ENCODE assay signal across 1 cellular context in the genomic region with DNA sequence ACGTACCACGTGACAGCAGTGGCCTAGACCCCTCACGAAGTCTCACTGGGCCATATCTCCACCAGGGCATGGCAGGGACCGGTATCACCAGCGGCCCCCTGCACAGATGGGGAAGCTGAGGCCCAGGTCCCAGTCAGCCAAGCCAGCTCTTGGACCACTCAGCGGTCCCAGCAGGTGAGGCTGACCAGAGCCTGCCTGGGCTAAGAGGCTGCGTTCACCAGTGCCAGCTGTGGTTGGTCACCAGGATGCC.
TF ChIP-seq lines count a peak whose summit lies in the region.

No MANE protein-coding gene starts in this region.

TF ChIP-seq in GM12878, 131 proteins besides CTCF, POLR2A, EP300 and RAD21:
- TF ChIP-seq ZNF217 (IDR thresholded peaks at IDR 0.05) (0 out of 2 replicates have a peak, but pooled peaks have one; percentile 30), RAD51 (IDR thresholded peaks at IDR 0.05) (peak; percentile 48; the same call in 1 of the 2 replicates), DPF2 (IDR thresholded peaks at IDR 0.05) (peak; percentile 35; the same call in 1 of the 2 replicates), RB1 (IDR thresholded peaks at IDR 0.05; ENCODE audit: borderline replicate concordance) (0 out of 2 replicates have a peak, but pooled peaks have one; percentile 38), SIN3A (IDR thresholded peaks at IDR 0.05; ENCODE audit: low read depth, low read length) (no peak), RUNX3 (IDR thresholded peaks at IDR 0.05; ENCODE audit: low read length) (0 out of 2 replicates have a peak, but pooled peaks have one; percentile 16), MLLT1 (IDR thresholded peaks at IDR 0.05) (peak; percentile 41; the same call in 1 of the 2 replicates), USF1 (IDR thresholded peaks at IDR 0.05; ENCODE audit: borderline replicate concordance, extremely low read length, insufficient read depth, low read depth, low read length) (peak; percentile 52), YY1 (IDR thresholded peaks at IDR 0.05; ENCODE audit: low read depth, low read length) (no peak)
- TF ChIP-seq, protein P1, sequence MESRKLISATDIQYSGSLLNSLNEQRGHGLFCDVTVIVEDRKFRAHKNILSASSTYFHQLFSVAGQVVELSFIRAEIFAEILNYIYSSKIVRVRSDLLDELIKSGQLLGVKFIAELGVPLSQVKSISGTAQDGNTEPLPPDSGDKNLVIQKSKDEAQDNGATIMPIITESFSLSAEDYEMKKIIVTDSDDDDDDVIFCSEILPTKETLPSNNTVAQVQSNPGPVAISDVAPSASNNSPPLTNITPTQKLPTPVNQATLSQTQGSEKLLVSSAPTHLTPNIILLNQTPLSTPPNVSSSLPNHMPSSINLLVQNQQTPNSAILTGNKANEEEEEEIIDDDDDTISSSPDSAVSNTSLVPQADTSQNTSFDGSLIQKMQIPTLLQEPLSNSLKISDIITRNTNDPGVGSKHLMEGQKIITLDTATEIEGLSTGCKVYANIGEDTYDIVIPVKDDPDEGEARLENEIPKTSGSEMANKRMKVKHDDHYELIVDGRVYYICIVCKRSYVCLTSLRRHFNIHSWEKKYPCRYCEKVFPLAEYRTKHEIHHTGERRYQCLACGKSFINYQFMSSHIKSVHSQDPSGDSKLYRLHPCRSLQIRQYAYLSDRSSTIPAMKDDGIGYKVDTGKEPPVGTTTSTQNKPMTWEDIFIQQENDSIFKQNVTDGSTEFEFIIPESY (IDR thresholded peaks at IDR 0.05): no peak
